ENCODE assay signal across 8 cellular contexts in the genomic region with DNA sequence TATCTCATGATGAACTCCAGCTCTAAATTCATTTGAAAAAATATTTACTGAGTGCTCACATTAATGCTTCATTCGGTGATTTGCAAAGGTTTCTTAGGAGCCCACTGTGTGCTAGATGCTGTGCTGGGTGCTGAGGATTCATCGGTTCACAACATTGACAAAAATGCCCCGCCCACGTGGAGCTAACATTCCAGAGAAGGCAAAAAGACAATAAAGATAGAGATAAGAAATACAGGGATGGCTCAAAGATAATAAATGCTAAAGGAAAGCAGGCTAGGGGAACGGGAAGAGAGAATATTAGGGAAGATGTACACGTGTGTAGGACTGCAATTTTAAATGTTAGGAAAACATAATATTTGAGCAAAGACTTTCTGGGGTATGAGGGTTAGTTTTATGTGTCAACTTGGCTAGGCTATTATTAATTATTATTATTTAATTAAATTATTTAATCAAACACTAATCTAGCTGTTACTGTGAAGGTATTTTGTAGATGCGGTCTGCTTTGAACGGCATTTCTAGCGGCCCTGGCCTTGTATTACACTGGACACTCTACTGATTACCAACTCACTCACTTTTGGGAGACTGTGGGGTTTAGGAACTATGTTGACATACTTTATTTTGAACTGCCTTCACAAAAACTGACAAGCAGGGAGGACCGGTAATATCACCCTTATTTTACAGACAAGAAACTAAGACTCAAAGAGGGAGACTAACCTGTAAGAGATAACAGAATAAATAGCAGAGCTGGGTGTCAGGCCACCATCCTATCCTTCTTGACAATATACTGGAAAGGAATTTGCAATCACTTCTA.
A peak's percentile ranks its signal among the peaks of the same experiment; 100 is the strongest.
DNase-seq lines count a peak whose midpoint lies in the region; ATAC-seq and TF ChIP-seq lines count a peak whose summit lies in the region.

No MANE protein-coding gene starts in this region.

- no peak for TF ChIP-seq CTCF in AG09309 (IDR thresholded peaks at IDR 0.05; ENCODE audit: control insufficient read depth, insufficient read depth, low read depth, low read length, missing control alignments)

- H3K27me3 ChIP-seq in muscle layer of duodenum (ENCODE audit: low read depth, low read length): no peaks in the 10 kb centered on the region

- H3K4me1 ChIP-seq in muscle layer of duodenum (ENCODE audit: control insufficient read depth in 1 of 2, insufficient read depth in 2 of 2, low read length in 2 of 2): peaks cover 11% of the 10 kb centered on the region in 2 donors

- no peak for DNase-seq in AG09309 (ENCODE audit: low read depth)
- no peak for DNase-seq in Jurkat, Clone E6-1 (ENCODE audit: low read depth, low spot score)
- no peak for DNase-seq in caudate nucleus (lab: John Stamatoyannopoulos, UW)
- DNase-seq in ureter (ENCODE audit: low spot score): no peak
- DNase-seq in ACHN: no peak
- DNase-seq in OCI-M2 (lab: John Stamatoyannopoulos, UW; ENCODE audit: unreplicated experiment): no peak

- H3K27ac ChIP-seq in caudate nucleus (ENCODE audit: low read depth, low read length) (peak overlapping the region; percentile 99), muscle layer of duodenum (ENCODE audit: low read length) (peak overlapping the region; percentile 100)

- in situ Hi-C loops in ACHN (cut with HindIII; ENCODE audit: low pct_ligation_motif_present, low pct_unique_long_range_greater_than_20kb, low sequenced_read_pairs): no loop called here

- H3K36me3 ChIP-seq in muscle layer of duodenum (ENCODE audit: control insufficient read depth in 1 of 2, insufficient read depth in 2 of 2, low read length in 2 of 2): no peaks in the 10 kb centered on the region

- H3K9me3 ChIP-seq in muscle layer of duodenum (ENCODE audit: control insufficient read depth in 1 of 2, low read length in 2 of 2): no peaks in the 10 kb centered on the region

- H3K4me3 ChIP-seq in AG09309 (ENCODE audit: control insufficient read depth, low read depth, low read length): peak overlapping the region; percentile 56
- H3K4me3 ChIP-seq in Jurkat, Clone E6-1 (ENCODE audit: low read length): peak overlapping the region; percentile 88
- peak overlapping the region; percentile 76 to 90 for H3K4me3 ChIP-seq in muscle layer of duodenum (ENCODE audit: low read depth in 1 of 2, low read length in 2 of 2)

- ATAC-seq in GM21367 (IDR thresholded peaks at IDR 0.05; ENCODE audit: unreplicated experiment): no peak
